In the genomic region with DNA sequence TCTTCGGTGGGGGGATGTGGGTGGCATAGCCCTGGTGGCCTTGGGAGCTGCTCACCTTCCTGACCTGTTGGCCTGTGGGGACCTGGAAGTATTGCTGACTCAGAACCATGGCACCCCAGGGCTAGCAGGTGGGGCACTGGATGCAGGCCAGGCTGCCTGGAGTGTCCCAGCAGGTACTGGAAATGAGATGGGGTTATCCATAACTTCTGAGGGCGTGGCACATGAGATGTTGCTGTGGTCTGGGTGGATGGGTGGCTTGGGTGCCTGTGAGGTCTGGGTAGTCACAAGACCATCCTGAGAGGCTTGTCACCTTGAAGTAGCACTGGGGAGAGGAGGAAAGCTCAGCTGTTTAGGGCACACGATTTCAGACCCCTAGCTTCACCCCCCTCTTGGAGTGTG, we compare ENCODE assay signal across 1 cellular context.
TF ChIP-seq lines count a peak whose summit lies in the region.

No MANE protein-coding gene starts in this region.

TF ChIP-seq in WTC11, 78 proteins besides CTCF, POLR2A, EP300 and RAD21 (continued from another document):
- TF ChIP-seq E2F5 (CRISPR knock-in tag; IDR thresholded peaks at IDR 0.05) (no peak), SP1 (CRISPR knock-in tag; conservative IDR thresholded peaks at IDR 0.05) (no peak), FOXJ3 (CRISPR knock-in tag; IDR thresholded peaks at IDR 0.05; ENCODE audit: borderline replicate concordance) (no peak), ETV6 (CRISPR knock-in tag; IDR thresholded peaks at IDR 0.05) (no peak), RELA (CRISPR knock-in tag; IDR thresholded peaks at IDR 0.05; ENCODE audit: borderline replicate concordance) (no peak), GTF2I (CRISPR knock-in tag; conservative IDR thresholded peaks at IDR 0.05) (no peak), RORB (CRISPR knock-in tag; IDR thresholded peaks at IDR 0.05) (no peak), FOXK1 (CRISPR knock-in tag; IDR thresholded peaks at IDR 0.05) (no peak), NR3C1 (CRISPR knock-in tag; conservative IDR thresholded peaks at IDR 0.05; ENCODE audit: low read depth) (no peak), ZSCAN18 (CRISPR knock-in tag; IDR thresholded peaks at IDR 0.05) (no peak), CREB1 (CRISPR knock-in tag; IDR thresholded peaks at IDR 0.05) (no peak)
- TF ChIP-seq, protein P1, sequence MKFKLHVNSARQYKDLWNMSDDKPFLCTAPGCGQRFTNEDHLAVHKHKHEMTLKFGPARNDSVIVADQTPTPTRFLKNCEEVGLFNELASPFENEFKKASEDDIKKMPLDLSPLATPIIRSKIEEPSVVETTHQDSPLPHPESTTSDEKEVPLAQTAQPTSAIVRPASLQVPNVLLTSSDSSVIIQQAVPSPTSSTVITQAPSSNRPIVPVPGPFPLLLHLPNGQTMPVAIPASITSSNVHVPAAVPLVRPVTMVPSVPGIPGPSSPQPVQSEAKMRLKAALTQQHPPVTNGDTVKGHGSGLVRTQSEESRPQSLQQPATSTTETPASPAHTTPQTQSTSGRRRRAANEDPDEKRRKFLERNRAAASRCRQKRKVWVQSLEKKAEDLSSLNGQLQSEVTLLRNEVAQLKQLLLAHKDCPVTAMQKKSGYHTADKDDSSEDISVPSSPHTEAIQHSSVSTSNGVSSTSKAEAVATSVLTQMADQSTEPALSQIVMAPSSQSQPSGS (CRISPR knock-in tag; IDR thresholded peaks at IDR 0.05; ENCODE audit: borderline replicate concordance, low read depth) = no peak
- TF ChIP-seq, protein P2, sequence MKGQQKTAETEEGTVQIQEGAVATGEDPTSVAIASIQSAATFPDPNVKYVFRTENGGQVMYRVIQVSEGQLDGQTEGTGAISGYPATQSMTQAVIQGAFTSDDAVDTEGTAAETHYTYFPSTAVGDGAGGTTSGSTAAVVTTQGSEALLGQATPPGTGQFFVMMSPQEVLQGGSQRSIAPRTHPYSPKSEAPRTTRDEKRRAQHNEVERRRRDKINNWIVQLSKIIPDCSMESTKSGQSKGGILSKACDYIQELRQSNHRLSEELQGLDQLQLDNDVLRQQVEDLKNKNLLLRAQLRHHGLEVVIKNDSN (CRISPR knock-in tag; IDR thresholded peaks at IDR 0.05) = no peak
- TF ChIP-seq, protein P3, sequence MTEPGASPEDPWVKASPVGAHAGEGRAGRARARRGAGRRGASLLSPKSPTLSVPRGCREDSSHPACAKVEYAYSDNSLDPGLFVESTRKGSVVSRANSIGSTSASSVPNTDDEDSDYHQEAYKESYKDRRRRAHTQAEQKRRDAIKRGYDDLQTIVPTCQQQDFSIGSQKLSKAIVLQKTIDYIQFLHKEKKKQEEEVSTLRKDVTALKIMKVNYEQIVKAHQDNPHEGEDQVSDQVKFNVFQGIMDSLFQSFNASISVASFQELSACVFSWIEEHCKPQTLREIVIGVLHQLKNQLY (CRISPR knock-in tag; IDR thresholded peaks at IDR 0.05) = no peak
- TF ChIP-seq, protein P4, sequence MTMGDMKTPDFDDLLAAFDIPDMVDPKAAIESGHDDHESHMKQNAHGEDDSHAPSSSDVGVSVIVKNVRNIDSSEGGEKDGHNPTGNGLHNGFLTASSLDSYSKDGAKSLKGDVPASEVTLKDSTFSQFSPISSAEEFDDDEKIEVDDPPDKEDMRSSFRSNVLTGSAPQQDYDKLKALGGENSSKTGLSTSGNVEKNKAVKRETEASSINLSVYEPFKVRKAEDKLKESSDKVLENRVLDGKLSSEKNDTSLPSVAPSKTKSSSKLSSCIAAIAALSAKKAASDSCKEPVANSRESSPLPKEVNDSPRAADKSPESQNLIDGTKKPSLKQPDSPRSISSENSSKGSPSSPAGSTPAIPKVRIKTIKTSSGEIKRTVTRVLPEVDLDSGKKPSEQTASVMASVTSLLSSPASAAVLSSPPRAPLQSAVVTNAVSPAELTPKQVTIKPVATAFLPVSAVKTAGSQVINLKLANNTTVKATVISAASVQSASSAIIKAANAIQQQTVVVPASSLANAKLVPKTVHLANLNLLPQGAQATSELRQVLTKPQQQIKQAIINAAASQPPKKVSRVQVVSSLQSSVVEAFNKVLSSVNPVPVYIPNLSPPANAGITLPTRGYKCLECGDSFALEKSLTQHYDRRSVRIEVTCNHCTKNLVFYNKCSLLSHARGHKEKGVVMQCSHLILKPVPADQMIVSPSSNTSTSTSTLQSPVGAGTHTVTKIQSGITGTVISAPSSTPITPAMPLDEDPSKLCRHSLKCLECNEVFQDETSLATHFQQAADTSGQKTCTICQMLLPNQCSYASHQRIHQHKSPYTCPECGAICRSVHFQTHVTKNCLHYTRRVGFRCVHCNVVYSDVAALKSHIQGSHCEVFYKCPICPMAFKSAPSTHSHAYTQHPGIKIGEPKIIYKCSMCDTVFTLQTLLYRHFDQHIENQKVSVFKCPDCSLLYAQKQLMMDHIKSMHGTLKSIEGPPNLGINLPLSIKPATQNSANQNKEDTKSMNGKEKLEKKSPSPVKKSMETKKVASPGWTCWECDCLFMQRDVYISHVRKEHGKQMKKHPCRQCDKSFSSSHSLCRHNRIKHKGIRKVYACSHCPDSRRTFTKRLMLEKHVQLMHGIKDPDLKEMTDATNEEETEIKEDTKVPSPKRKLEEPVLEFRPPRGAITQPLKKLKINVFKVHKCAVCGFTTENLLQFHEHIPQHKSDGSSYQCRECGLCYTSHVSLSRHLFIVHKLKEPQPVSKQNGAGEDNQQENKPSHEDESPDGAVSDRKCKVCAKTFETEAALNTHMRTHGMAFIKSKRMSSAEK (CRISPR knock-in tag; IDR thresholded peaks at IDR 0.05; ENCODE audit: borderline replicate concordance) = no peak
